In the genomic region with DNA sequence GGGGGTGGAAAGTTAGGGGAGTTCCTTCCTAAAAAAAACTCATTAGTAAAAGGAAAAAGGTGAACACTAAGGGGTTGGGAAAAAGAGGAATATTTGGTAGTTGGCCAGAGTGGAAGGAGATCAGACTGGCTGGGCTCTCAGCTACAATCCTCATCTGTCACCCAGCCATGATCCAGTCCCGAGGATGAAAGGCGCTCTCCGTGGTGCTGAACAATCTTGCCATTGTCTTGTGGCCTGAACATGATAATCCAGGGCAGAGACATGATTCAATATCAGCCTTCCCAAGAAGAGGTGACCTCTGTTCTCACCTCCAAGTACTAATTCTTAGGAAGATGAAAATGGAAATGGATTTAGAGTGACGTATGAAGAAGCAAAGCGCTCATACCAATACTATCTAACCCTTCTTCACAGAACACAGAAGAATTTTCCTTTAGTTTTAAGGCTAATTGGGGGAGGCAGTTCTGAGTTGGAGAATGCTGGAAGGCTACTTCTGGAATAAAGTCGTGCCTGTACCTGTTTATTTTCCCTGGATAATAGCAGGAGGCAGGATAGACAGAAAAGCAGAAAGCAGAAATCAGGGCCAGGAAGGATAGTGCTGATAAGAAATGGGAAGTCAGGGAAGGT, we compare ENCODE assay signal across 9 cellular contexts. TPM values are rescaled to one million over a fixed set of nuclear protein-coding genes. Genes with fewer than 3 reads are reported as not detected.
A peak's percentile ranks its signal among the peaks of the same experiment; 100 is the strongest.
DNase-seq lines count a peak whose midpoint lies in the region; ATAC-seq and TF ChIP-seq lines count a peak whose summit lies in the region.
"Had no signal": no experiment of that assay in that cellular context is flagged by ENCODE, and none has a peak within 500 bp of the region (broad histone marks: within the 10 kb centered on the region; RNA-seq: fewer than 3 reads in every experiment).

No MANE protein-coding gene starts in this region.

- peak; percentile 53 for ATAC-seq in activated CD4-positive, alpha-beta T cell treated with anti-CD3 and anti-CD28 coated beads for 36 hours
- ATAC-seq in GM21381 (IDR thresholded peaks at IDR 0.05; ENCODE audit: unreplicated experiment) (no peak), GM21619 (IDR thresholded peaks at IDR 0.05; ENCODE audit: unreplicated experiment) (no peak), upper lobe of left lung (ENCODE audit: low FRiP score in 2 of 2) (no peak)

- H3K27ac ChIP-seq in upper lobe of left lung: no peak overlapping the region

- no peak for TF ChIP-seq POLR2A in upper lobe of left lung (IDR thresholded peaks at IDR 0.05)

- H3K4me1 Mint-ChIP-seq in activated CD4-positive, alpha-beta T cell treated with anti-CD3 and anti-CD28 coated beads for 36 hours: no peaks in the 10 kb centered on the region

- DNase-seq in activated CD4-positive, alpha-beta T cell treated with anti-CD3 and anti-CD28 coated beads for 36 hours: peak; percentile 72
- DNase-seq in activated CD4-positive, alpha-beta T cell treated with anti-CD3 and anti-CD28 coated beads for 1 hour: no peak
- peak; percentile 8 for DNase-seq in T-helper 9 cell
- peak; percentile 45 for DNase-seq in germinal center (ENCODE audit: low spot score)
- peak; percentile 16 to 35 for DNase-seq in stimulated activated CD4-positive, alpha-beta T cell treated with anti-CD3 and anti-CD28 coated beads, Interleukin-4, amount 100 ng/mL, for 48 hours (ENCODE audit: low read depth in 2 of 2)
- DNase-seq in upper lobe of left lung: no peak

- H3K36me3 ChIP-seq in upper lobe of left lung: no peaks in the 10 kb centered on the region

- TF ChIP-seq EP300 in upper lobe of left lung (IDR thresholded peaks at IDR 0.05): no peak

- H3K27me3 Mint-ChIP-seq in activated CD4-positive, alpha-beta T cell treated with anti-CD3 and anti-CD28 coated beads for 36 hours: no peaks in the 10 kb centered on the region
- H3K27me3 Mint-ChIP-seq: central memory CD8-positive, alpha-beta T cell had no signal

- intact Hi-C loops in activated CD4-positive, alpha-beta T cell treated with anti-CD3 and anti-CD28 coated beads for 36 hours (cut with DNase I, micrococcal nuclease): loop anchor here in 1 of 2 experiments (5.0 kb wide), 1 partner anchor 79 kb away; no protein-coding TSS in a partner anchor

- H3K36me3 Mint-ChIP-seq in activated CD4-positive, alpha-beta T cell treated with anti-CD3 and anti-CD28 coated beads for 36 hours (ENCODE audit: low read depth): no peaks in the 10 kb centered on the region

- no peaks in the 10 kb centered on the region for H3K27me3 ChIP-seq in upper lobe of left lung

- CTCF ChIA-PET in activated CD4-positive, alpha-beta T cell treated with anti-CD3 and anti-CD28 coated beads for 36 hours (lab: Charles Lee): interaction anchor here (0.5 to 2.2 kb wide), 3 partner anchors 9 to 1108 kb away, joined by 3 to 15 read pairs (median 3); no protein-coding TSS in a partner anchor

- no peak for TF ChIP-seq CTCF in upper lobe of left lung (IDR thresholded peaks at IDR 0.05)

- no peak overlapping the region for H3K4me3 Mint-ChIP-seq in activated CD4-positive, alpha-beta T cell treated with anti-CD3 and anti-CD28 coated beads for 36 hours
- H3K4me3 Mint-ChIP-seq: central memory CD8-positive, alpha-beta T cell had no signal

- no peak overlapping the region for H3K27ac Mint-ChIP-seq in activated CD4-positive, alpha-beta T cell treated with anti-CD3 and anti-CD28 coated beads for 36 hours

- H3K4me3 ChIP-seq in upper lobe of left lung: no peak overlapping the region

- POLR2A ChIA-PET in activated CD4-positive, alpha-beta T cell treated with anti-CD3 and anti-CD28 coated beads for 36 hours (lab: Charles Lee): no interaction called here

- H3K4me1 ChIP-seq in upper lobe of left lung: no peaks in the 10 kb centered on the region

- WGBS in upper lobe of left lung, 2 donors: 22 to 24% methylated on average over 6 of the region's 6 CpGs

- H3K9me3 ChIP-seq in upper lobe of left lung: no peaks in the 10 kb centered on the region

- no peaks in the 10 kb centered on the region for H3K9me3 Mint-ChIP-seq in activated CD4-positive, alpha-beta T cell treated with anti-CD3 and anti-CD28 coated beads for 36 hours (ENCODE audit: low read depth)

RNA-seq across cellular contexts. Expression of gene MYORG, which starts 36.6 kb away (rescaled TPM):
- total RNA-seq in activated CD4-positive, alpha-beta T cell treated with anti-CD3 and anti-CD28 coated beads for 36 hours: 1 to 10 TPM; 2.2 to 2.3 TPM
- 10 to 100 TPM in 2 of 6 donors, 1 to 10 TPM in 4; 2.1 to 11.6 (median 7.4) TPM for total RNA-seq in upper lobe of left lung

RNA-seq across cellular contexts. Expression of gene FAM219A, which starts 45.0 kb away (rescaled TPM):
- total RNA-seq in activated CD4-positive, alpha-beta T cell treated with anti-CD3 and anti-CD28 coated beads for 36 hours: 10 to 100 TPM in 1 of 2 experiments, 1 to 10 TPM in 1; 9.7 to 12.9 TPM
- 10 to 100 TPM; 10.0 to 33.0 (median 15.2) TPM for total RNA-seq in upper lobe of left lung

RNA-seq across cellular contexts. Expression of gene DNAI1, which starts 45.3 kb away (rescaled TPM):
- under 1 TPM in 1 of 2 experiments, not detected in 1; 0.34 TPM for total RNA-seq in activated CD4-positive, alpha-beta T cell treated with anti-CD3 and anti-CD28 coated beads for 36 hours
- total RNA-seq in upper lobe of left lung: 10 to 100 TPM in 3 of 6 donors, 1 to 10 TPM in 2, under 1 TPM in 1; 0.37 to 39.8 (median 9.7) TPM

Comparison
In these comparisons a context has a peak if more than half of its experiments do, and no peak if none do; other contexts are left out.
1. DNase-seq: peak in activated CD4-positive, alpha-beta T cell treated with anti-CD3 and anti-CD28 coated beads for 36 hours (single experiment), T-helper 9 cell (single experiment), germinal center (single experiment) and stimulated activated CD4-positive, alpha-beta T cell treated with anti-CD3 and anti-CD28 coated beads, Interleukin-4, amount 100 ng/mL, for 48 hours (2 of 2); none in activated CD4-positive, alpha-beta T cell treated with anti-CD3 and anti-CD28 coated beads for 1 hour (single experiment) and upper lobe of left lung (0 of 2).